ENCODE assay signal across 8 cellular contexts in genomic region chr6:3054229-3055157, GRCh38. TPM values are rescaled to one million over a fixed set of nuclear protein-coding genes. Genes with fewer than 3 reads are reported as not detected.
DNase-seq lines count a peak whose midpoint lies in the region; ATAC-seq and TF ChIP-seq lines count a peak whose summit lies in the region.
"Not testable (repeated sequence)": the region's sequence is repeated elsewhere in the genome, so short reads cannot be mapped to it uniquely, and the experiment has no call there.

No MANE protein-coding gene starts in this region.

- H3K4me1 Mint-ChIP-seq in activated CD8-positive, alpha-beta T cell treated with anti-CD3 and anti-CD28 coated beads for 36 hours (ENCODE audit: low read depth), result peaks cover 19% of the 10 kb centered on the region
- peaks cover 40% of the 10 kb centered on the region for H3K4me1 Mint-ChIP-seq in dendritic cell treated with granulocyte-macrophage colony-stimulating factor and Interleukin-4, amounts not matched to agents 40 ng/mL and 50 ng/mL, for 4 days (ENCODE audit: low read depth)
- H3K4me1 Mint-ChIP-seq in naive B cell, result peaks cover 10 to 20% (median 10%) of the 10 kb centered on the region in 3 donors
- H3K4me1 Mint-ChIP-seq in stimulated activated naive B cell treated with anti-CD40 and anti-IgM and Interleukin-4, amounts not matched to agents 10 μg/mL and 1 μg/mL and 100 μg/mL, for 72 hours, result peaks cover 9 to 36% of the 10 kb centered on the region in 2 donors

- not testable (repeated sequence) for H3K4me3 ChIP-seq in right cardiac atrium (ENCODE audit: low read length)

- H3K4me3 Mint-ChIP-seq in activated CD8-positive, alpha-beta T cell treated with anti-CD3 and anti-CD28 coated beads for 36 hours, result peak overlapping the region; percentile 69
- peak overlapping the region; percentile 84 for H3K4me3 Mint-ChIP-seq in dendritic cell treated with granulocyte-macrophage colony-stimulating factor and Interleukin-4, amounts not matched to agents 40 ng/mL and 50 ng/mL, for 4 days
- peak overlapping the region; percentile 1 to 91 (median 68) for H3K4me3 Mint-ChIP-seq in naive B cell
- peak overlapping the region; percentile 25 to 90 for H3K4me3 Mint-ChIP-seq in stimulated activated naive B cell treated with anti-CD40 and anti-IgM and Interleukin-4, amounts not matched to agents 10 μg/mL and 1 μg/mL and 100 μg/mL, for 72 hours

- H3K27me3 ChIP-seq in right cardiac atrium (ENCODE audit: control insufficient read depth, insufficient read depth), result not testable (repeated sequence)

- peak; percentile 24 for DNase-seq in Ammon's horn (ENCODE audit: low spot score)
- DNase-seq in HUDEP-2 (lab: John Stamatoyannopoulos, UW; ENCODE audit: unreplicated experiment in 76 of 76), result peak in 44 of 76 experiments; percentile 16 to 71 (median 42)
- DNase-seq in NCI-H524 (lab: John Stamatoyannopoulos, UW), result peak; percentile 49 to 67
- not testable (repeated sequence) for DNase-seq in activated CD8-positive, alpha-beta T cell treated with anti-CD3 and anti-CD28 coated beads for 36 hours; naive B cell; stimulated activated naive B cell treated with anti-CD40 and anti-IgM and Interleukin-4, amounts not matched to agents 10 μg/mL and 1 μg/mL and 100 μg/mL, for 72 hours
- DNase-seq in right cardiac atrium, result peak; percentile 76 to 83 (median 80)

- not testable (repeated sequence) for H3K27ac ChIP-seq in right cardiac atrium (ENCODE audit: low read length)

- H3K4me1 ChIP-seq in right cardiac atrium (ENCODE audit: control insufficient read depth, insufficient read depth, low read length), result not testable (repeated sequence)

- not testable (repeated sequence) for H3K36me3 Mint-ChIP-seq in activated CD8-positive, alpha-beta T cell treated with anti-CD3 and anti-CD28 coated beads for 36 hours (ENCODE audit: low read depth); dendritic cell treated with granulocyte-macrophage colony-stimulating factor and Interleukin-4, amounts not matched to agents 40 ng/mL and 50 ng/mL, for 4 days (ENCODE audit: low read depth); naive B cell; stimulated activated naive B cell treated with anti-CD40 and anti-IgM and Interleukin-4, amounts not matched to agents 10 μg/mL and 1 μg/mL and 100 μg/mL, for 72 hours

- not testable (repeated sequence) for H3K27me3 Mint-ChIP-seq in activated CD8-positive, alpha-beta T cell treated with anti-CD3 and anti-CD28 coated beads for 36 hours; dendritic cell treated with granulocyte-macrophage colony-stimulating factor and Interleukin-4, amounts not matched to agents 40 ng/mL and 50 ng/mL, for 4 days
- peaks cover 0 to 17% (median 6%) of the 10 kb centered on the region in 3 donors for H3K27me3 Mint-ChIP-seq in naive B cell
- H3K27me3 Mint-ChIP-seq in stimulated activated naive B cell treated with anti-CD40 and anti-IgM and Interleukin-4, amounts not matched to agents 10 μg/mL and 1 μg/mL and 100 μg/mL, for 72 hours, result peaks cover 6 to 21% of the 10 kb centered on the region in 2 donors

- CTCF ChIA-PET in activated CD8-positive, alpha-beta T cell treated with anti-CD3 and anti-CD28 coated beads for 36 hours (lab: Charles Lee), result interaction anchor here (0.8 to 3.1 kb wide), 8 partner anchors 9 to 212 kb away, joined by 3 to 18 read pairs (median 3); partner anchors contain the start of genes NQO2 and SERPINB1

- H3K9me3 ChIP-seq in right cardiac atrium (ENCODE audit: control insufficient read depth, low read length), result not testable (repeated sequence)

- intact Hi-C loops in activated CD8-positive, alpha-beta T cell treated with anti-CD3 and anti-CD28 coated beads for 36 hours (cut with micrococcal nuclease), result loop anchor here (2.0 kb wide), 1 partner anchor 56 kb away; the partner anchor contains the start of gene NQO2
- intact Hi-C loops in dendritic cell treated with granulocyte-macrophage colony-stimulating factor and Interleukin-4, amounts not matched to agents 40 ng/mL and 50 ng/mL, for 4 days (cut with micrococcal nuclease), result not testable (repeated sequence)
- intact Hi-C loops in right cardiac atrium (cut with DNase I), result loop anchor here in 2 of 4 donors (1.0 to 10.0 kb wide), 5 partner anchors 37 to 210 kb away; partner anchors contain the start of genes NQO2 (in 2 of the 2) and SERPINB1 (in 1 of the 2)

- not testable (repeated sequence) for H3K27ac Mint-ChIP-seq in activated CD8-positive, alpha-beta T cell treated with anti-CD3 and anti-CD28 coated beads for 36 hours; stimulated activated naive B cell treated with anti-CD40 and anti-IgM and Interleukin-4, amounts not matched to agents 10 μg/mL and 1 μg/mL and 100 μg/mL, for 72 hours
- peak overlapping the region; percentile 87 for H3K27ac Mint-ChIP-seq in dendritic cell treated with granulocyte-macrophage colony-stimulating factor and Interleukin-4, amounts not matched to agents 40 ng/mL and 50 ng/mL, for 4 days
- H3K27ac Mint-ChIP-seq in naive B cell, result peak overlapping the region in 2 of 6 donors; percentile 44 to 47

- not testable (repeated sequence) for TF ChIP-seq CTCF in activated CD8-positive, alpha-beta T cell treated with anti-CD3 and anti-CD28 coated beads for 36 hours (IDR thresholded peaks at IDR 0.05)

- H3K9me3 Mint-ChIP-seq in activated CD8-positive, alpha-beta T cell treated with anti-CD3 and anti-CD28 coated beads for 36 hours; dendritic cell treated with granulocyte-macrophage colony-stimulating factor and Interleukin-4, amounts not matched to agents 40 ng/mL and 50 ng/mL, for 4 days; naive B cell; stimulated activated naive B cell treated with anti-CD40 and anti-IgM and Interleukin-4, amounts not matched to agents 10 μg/mL and 1 μg/mL and 100 μg/mL, for 72 hours: not testable (repeated sequence)

- not testable (repeated sequence) for ATAC-seq in activated CD8-positive, alpha-beta T cell treated with anti-CD3 and anti-CD28 coated beads for 36 hours; naive B cell (ENCODE audit: low read depth in 2 of 2); stimulated activated naive B cell treated with anti-CD40 and anti-IgM and Interleukin-4, amounts not matched to agents 10 μg/mL and 1 μg/mL and 100 μg/mL, for 72 hours (replicated peaks)
- ATAC-seq in right cardiac atrium, result peak; percentile 47 to 62

- WGBS in right cardiac atrium, result 50% methylated on average over 27 of the region's 27 CpGs

- POLR2A ChIA-PET in activated CD8-positive, alpha-beta T cell treated with anti-CD3 and anti-CD28 coated beads for 36 hours (lab: Charles Lee), result interaction anchor here (0.9 to 1.2 kb wide), 4 partner anchors 20 to 64 kb away, joined by 3 to 6 read pairs (median 4); no protein-coding TSS in a partner anchor

RNA-seq across cellular contexts. Expression of gene RIPK1, which starts 13.8 kb away (rescaled TPM):
- total RNA-seq in activated CD8-positive, alpha-beta T cell treated with anti-CD3 and anti-CD28 coated beads for 36 hours, result 1 to 10 TPM; 8.8 to 9.0 TPM
- 10 to 100 TPM in 1 of 4 donors, 1 to 10 TPM in 3; 8.0 to 11.5 (median 8.6) TPM for total RNA-seq in right cardiac atrium
- polyA plus RNA-seq in right cardiac atrium (6.8 TPM), naive B cell (ENCODE audit: low read depth in 6 of 6) (10 to 100 TPM in 2 of 6 donors, 1 to 10 TPM in 4; 4.8 to 14.1 (median 9.5) TPM)

RNA-seq across cellular contexts. Expression of gene NQO2, which starts 54.8 kb away (rescaled TPM):
- 10 to 100 TPM; 23.8 to 24.7 TPM for total RNA-seq in activated CD8-positive, alpha-beta T cell treated with anti-CD3 and anti-CD28 coated beads for 36 hours
- 10 to 100 TPM; 38.1 to 60.6 (median 46.8) TPM for total RNA-seq in right cardiac atrium
- 71.0 TPM for polyA plus RNA-seq in right cardiac atrium
- polyA plus RNA-seq in naive B cell (ENCODE audit: low read depth in 6 of 6), result 10 to 100 TPM in 4 of 6 donors, 1 to 10 TPM in 2; 8.0 to 23.2 (median 14.3) TPM
